Comparison of ENCODE assay signal across 9 cellular contexts in genomic region chr7:63900394-63901203, GRCh38.
A peak's percentile ranks its signal among the peaks of the same experiment; 100 is the strongest.
DNase-seq lines count a peak whose midpoint lies in the region; ATAC-seq and TF ChIP-seq lines count a peak whose summit lies in the region.
"Had no signal": no experiment of that assay in that cellular context is flagged by ENCODE, and none has a peak within 500 bp of the region (broad histone marks: within the 10 kb centered on the region; RNA-seq: fewer than 3 reads in every experiment).

No MANE protein-coding gene starts in this region.

- peaks cover 6% of the 10 kb centered on the region for H3K4me1 Mint-ChIP-seq in T-helper 17 cell

- ATAC-seq in T-helper 17 cell (peak; percentile 96), lower lobe of right lung (peak; percentile 99 to 100), GM21367 (IDR thresholded peaks at IDR 0.05; ENCODE audit: unreplicated experiment) (no peak), HG03571 (IDR thresholded peaks at IDR 0.05; ENCODE audit: unreplicated experiment) (no peak), HG03354 (IDR thresholded peaks at IDR 0.05; ENCODE audit: poor library complexity, severe bottlenecking, unreplicated experiment) (no peak)

- H3K4me3 ChIP-seq in HEK293 (ENCODE audit: low read depth, low read length): no peak overlapping the region
- peak overlapping the region; percentile 75 for H3K4me3 ChIP-seq in lower lobe of right lung

- H3K9me3 ChIP-seq in HEK293 (ENCODE audit: control insufficient read depth, insufficient read depth, low read depth, low read length): no peaks in the 10 kb centered on the region
- no peaks in the 10 kb centered on the region for H3K9me3 ChIP-seq in T-helper 17 cell (ENCODE audit: control insufficient read depth, low read length, poor library complexity, severe bottlenecking)
- H3K9me3 ChIP-seq in lower lobe of right lung: no peaks in the 10 kb centered on the region

- TF ChIP-seq CTCF in HEK293 (tag by site-specific recombination; IDR thresholded peaks at IDR 0.05) (no peak), lower lobe of right lung (IDR thresholded peaks at IDR 0.05) (no peak)

- intact Hi-C loops in lower lobe of right lung (cut with DNase I): no loop called here

- POLR2A ChIA-PET in HEK293 (lab: Yijun Ruan, JAX): interaction anchor here (0.6 kb wide), 1 partner anchor 429 kb away, joined by 3 read pairs; no protein-coding TSS in a partner anchor

- CTCF ChIA-PET in HEK293 (lab: Yijun Ruan, JAX): no interaction called here

- peaks cover 2% of the 10 kb centered on the region for H3K36me3 Mint-ChIP-seq in T-helper 17 cell (ENCODE audit: low read depth)

- no peaks in the 10 kb centered on the region for H3K27me3 ChIP-seq in lower lobe of right lung (ENCODE audit: low read depth)

- peak overlapping the region; percentile 91 for H3K27ac Mint-ChIP-seq in T-helper 17 cell

- peak overlapping the region; percentile 98 for H3K4me3 Mint-ChIP-seq in T-helper 17 cell

- H3K36me3 ChIP-seq in HEK293 (ENCODE audit: control insufficient read depth in 2 of 2, insufficient read depth in 1 of 2, low read length in 2 of 2) (no peaks in the 10 kb centered on the region), lower lobe of right lung (no peaks in the 10 kb centered on the region)

- no peaks in the 10 kb centered on the region for H3K27me3 Mint-ChIP-seq in T-helper 17 cell

- DNase-seq in T-helper 17 cell (peak; percentile 65 to 83 (median 67)), lower lobe of right lung (peak; percentile 95)
- peak; percentile 63 for DNase-seq in stimulated activated CD8-positive, alpha-beta memory T cell treated with anti-CD3 and anti-CD28 coated beads, Interleukin-15, amount 100 ng/mL, for 24 hours (ENCODE audit: low read depth)
- DNase-seq: IMR-90 had no signal

- H3K27ac ChIP-seq in HEK293 (ENCODE audit: extremely low read depth, low read depth, low read length) (no peak overlapping the region), angular gyrus (ENCODE audit: low read depth, low read length) (peak overlapping the region; percentile 77), lower lobe of right lung (peak overlapping the region; percentile 78)

- H3K4me1 ChIP-seq in HEK293 (ENCODE audit: control insufficient read depth, insufficient read depth, low read length): no peaks in the 10 kb centered on the region
- peaks cover 5% of the 10 kb centered on the region for H3K4me1 ChIP-seq in lower lobe of right lung

TF ChIP-seq in HEK293, 187 proteins besides CTCF, POLR2A, EP300 and RAD21:
- TF ChIP-seq ZNF133 (tag by site-specific recombination; IDR thresholded peaks at IDR 0.05) (no peak), ZNF10 (tag by site-specific recombination; IDR thresholded peaks at IDR 0.05) (no peak), ZNF76 (tag by site-specific recombination; IDR thresholded peaks at IDR 0.05; ENCODE audit: borderline replicate concordance, low read depth) (peak; percentile 77), ZNF792 (tag by site-specific recombination; IDR thresholded peaks at IDR 0.05) (no peak), ZNF654 (tag by site-specific recombination; IDR thresholded peaks at IDR 0.05; ENCODE audit: low read depth) (no peak), ZNF341 (tag by site-specific recombination; IDR thresholded peaks at IDR 0.05; ENCODE audit: low read depth) (peak; percentile 74), ZBTB21 (tag by site-specific recombination; IDR thresholded peaks at IDR 0.05) (no peak), ZBTB26 (tag by site-specific recombination; optimal IDR thresholded peaks at IDR 0.05) (peak; percentile 25), ZNF558 (tag by site-specific recombination; IDR thresholded peaks at IDR 0.05) (no peak), ZBTB44 (tag by site-specific recombination; IDR thresholded peaks at IDR 0.05) (no peak), SP2 (tag by site-specific recombination; IDR thresholded peaks at IDR 0.05) (peak; percentile 48), ZBTB8A (tag by site-specific recombination; IDR thresholded peaks at IDR 0.05) (peak; percentile 29; the same call in 1 of the 2 replicates), ZBTB17 (tag by site-specific recombination; IDR thresholded peaks at IDR 0.05) (0 out of 2 replicates have a peak, but pooled peaks have one; percentile 24), ZNF449 (tag by site-specific recombination; IDR thresholded peaks at IDR 0.05) (no peak), ZNF174 (tag by site-specific recombination; IDR thresholded peaks at IDR 0.05) (no peak)

Comparison
In these comparisons a context has a peak if more than half of its experiments do, and no peak if none do; other contexts are left out.
1. ATAC-seq: peak in T-helper 17 cell (single experiment) and lower lobe of right lung (2 of 2); none in GM21367 (single experiment), HG03571 (single experiment) and HG03354 (single experiment).
2. Peak in every context shown above with its lines, with median percentiles within 50 percentile points of each other: DNase-seq.